Comparison of ENCODE assay signal across 7 cellular contexts in genomic region chr15:73993211-73993994, GRCh38. TPM values are rescaled to one million over a fixed set of nuclear protein-coding genes. Genes with fewer than 3 reads are reported as not detected.
DNase-seq lines count a peak whose midpoint lies in the region; ATAC-seq and TF ChIP-seq lines count a peak whose summit lies in the region.

No MANE protein-coding gene starts in this region.

- peaks cover 8% of the 10 kb centered on the region for H3K4me1 Mint-ChIP-seq in glutamatergic neuron (ENCODE audit: low read depth, unreplicated experiment)

- DNase-seq in HFF-Myc (ENCODE audit: extremely low read depth, low read depth) (no peak), glutamatergic neuron (no peak), cerebellar nuclear complex (lab: John Stamatoyannopoulos, UW) (no peak)
- peak; percentile 25 for DNase-seq in stimulated activated CD8-positive, alpha-beta memory T cell treated with anti-CD3 and anti-CD28 coated beads, Interleukin-4, amount 100 ng/mL, for 48 hours
- no peak for DNase-seq in stimulated activated naive CD4-positive, alpha-beta T cell (lab: John Stamatoyannopoulos, UW)

- peak overlapping the region; percentile 98 for H3K4me3 Mint-ChIP-seq in glutamatergic neuron (ENCODE audit: unreplicated experiment)

- peaks cover 5% of the 10 kb centered on the region for H3K27me3 Mint-ChIP-seq in glutamatergic neuron (ENCODE audit: unreplicated experiment)

- TF ChIP-seq CTCF in HFF-Myc (IDR thresholded peaks at IDR 0.05; ENCODE audit: low read depth, low read length, missing control alignments) (no peak), WI38 (IDR thresholded peaks at IDR 0.05; ENCODE audit: low read depth, low read length) (no peak), glutamatergic neuron (IDR thresholded peaks at IDR 0.05; ENCODE audit: partially characterized antibody, unreplicated experiment) (no peak)

- ATAC-seq in GM21619 (IDR thresholded peaks at IDR 0.05; ENCODE audit: unreplicated experiment), result no peak

- peak overlapping the region; percentile 95 for H3K27ac Mint-ChIP-seq in glutamatergic neuron (ENCODE audit: unreplicated experiment)

- peaks cover 1% of the 10 kb centered on the region for H3K9me3 Mint-ChIP-seq in glutamatergic neuron (ENCODE audit: unreplicated experiment)

- H3K4me3 ChIP-seq in HFF-Myc (replicated peaks; ENCODE audit: low read depth, low read length) (peak overlapping the region; percentile 83), WI38 (ENCODE audit: low read depth, low read length) (peak overlapping the region; percentile 96; the same call in 1 of the 2 replicates)

- H3K36me3 Mint-ChIP-seq in glutamatergic neuron (ENCODE audit: unreplicated experiment), result no peaks in the 10 kb centered on the region

RNA-seq across cellular contexts. Expression of gene PML, which starts 1.1 kb away (rescaled TPM):
- total RNA-seq in glutamatergic neuron (ENCODE audit: unreplicated experiment), result 27.6 TPM

RNA-seq across cellular contexts. Expression of gene STOML1, which starts 1.3 kb away (rescaled TPM):
- 19.5 TPM for total RNA-seq in glutamatergic neuron (ENCODE audit: unreplicated experiment)
